8 cellular contexts compared by ENCODE assay signal in genomic region chr10:56360967-56361841, GRCh38. TPM values are rescaled to one million over a fixed set of nuclear protein-coding genes. Genes with fewer than 3 reads are reported as not detected.
DNase-seq lines count a peak whose midpoint lies in the region; ATAC-seq and TF ChIP-seq lines count a peak whose summit lies in the region.

ZWINT (minus strand) TSS chr10:56361259; CDS start chr10:56361236, 23 bp downstream.

- H3K4me3 ChIP-seq in esophagus (ENCODE audit: low read depth in 1 of 2, low read length in 2 of 2) (peak within 1 kb of the TSS; percentile 70 to 76), mucosa of stomach (ENCODE audit: low read length) (peak within 1 kb of the TSS; percentile 79)

- in situ Hi-C loops in KBM-7 (cut with MboI; ENCODE audit: low pct_unique_long_range_greater_than_20kb, low sequenced_read_pairs), result no loop called here

- WGBS in esophagus, 2 donors, result 0% methylated on average over 52 of the region's 52 CpGs

- no peaks in the 10 kb centered on the region for H3K9me3 ChIP-seq in esophagus (ENCODE audit: control insufficient read depth in 2 of 2, insufficient read depth in 1 of 2, low read depth in 1 of 2, low read length in 1 of 2)
- no peaks in the 10 kb centered on the region for H3K9me3 ChIP-seq in mucosa of stomach (ENCODE audit: control insufficient read depth, low read length)

- peak within 1 kb of the TSS; percentile 46 to 67 for H3K27ac ChIP-seq in esophagus (ENCODE audit: low read depth in 2 of 2, low read length in 1 of 2)

- H3K36me3 ChIP-seq in esophagus (ENCODE audit: control insufficient read depth in 2 of 2, insufficient read depth in 2 of 2, low read length in 1 of 2) (no peaks in the 10 kb centered on the region), mucosa of stomach (ENCODE audit: control insufficient read depth, insufficient read depth, low read length) (no peaks in the 10 kb centered on the region)

- ATAC-seq in GM21723 (IDR thresholded peaks at IDR 0.05; ENCODE audit: unreplicated experiment), result peak; percentile 99

- peak within 1 kb of the TSS; percentile 80 for H3K9ac ChIP-seq in mucosa of stomach (ENCODE audit: low read length)

- peaks cover 0 to 3% of the 10 kb centered on the region in 2 donors for H3K4me1 ChIP-seq in esophagus (ENCODE audit: control insufficient read depth in 2 of 2, insufficient read depth in 2 of 2, low read length in 1 of 2)
- H3K4me1 ChIP-seq in mucosa of stomach (ENCODE audit: control insufficient read depth, insufficient read depth, low read length), result peaks cover 9% of the 10 kb centered on the region

- H3K27me3 ChIP-seq in esophagus (ENCODE audit: control insufficient read depth in 1 of 2, insufficient read depth in 2 of 2, low read length in 2 of 2) (no peaks in the 10 kb centered on the region), mucosa of stomach (ENCODE audit: control insufficient read depth, insufficient read depth, low read length) (no peaks in the 10 kb centered on the region)

- DNase-seq in DMS53 treated with DMSO at 0.1 percent for 48 hours (lab: John Stamatoyannopoulos, UW; ENCODE audit: unreplicated experiment), result peak; percentile 96
- DNase-seq in KBM-7, result peak; percentile 97
- DNase-seq in activated T-cell treated with anti-CD3 and anti-CD28 coated beads, Interleukin-2, amount 50 U/mL, for 1 hour, result peak; percentile 91
- peak; percentile 93 for DNase-seq in stimulated activated CD8-positive, alpha-beta memory T cell treated with anti-CD3 and anti-CD28 coated beads, Interleukin-4, amount 100 ng/mL, for 48 hours

TF ChIP-seq in PFSK-1, 5 proteins besides CTCF, POLR2A, EP300 and RAD21:
- TF ChIP-seq TAF1 (IDR thresholded peaks at IDR 0.05; ENCODE audit: borderline replicate concordance, insufficient read depth, low read length), result peak; percentile 76; the same call in 1 of the 2 replicates
- peak; percentile 87 for TF ChIP-seq POLR2AphosphoS5 (IDR thresholded peaks at IDR 0.05; ENCODE audit: low read depth, low read length)
- TF ChIP-seq SIN3A (IDR thresholded peaks at IDR 0.05; ENCODE audit: borderline replicate concordance, insufficient read depth, low read length), result no peak; the same call in 1 of the 2 replicates

RNA-seq across cellular contexts. Expression of gene ZWINT, which starts in this region (rescaled TPM):
- polyA plus RNA-seq in PFSK-1 (2012; ENCODE audit: insufficient read length, low read depth), result 25.5 TPM
- polyA plus RNA-seq in esophagus, result 10 to 100 TPM; 15.5 to 28.7 TPM

Comparison
In these comparisons a context has a peak if more than half of its experiments do, and no peak if none do; other contexts are left out.
1. Peak in every context shown above with its lines: DNase-seq, ATAC-seq, H3K4me3 ChIP-seq and H3K27ac ChIP-seq.